22 cellular contexts compared by ENCODE assay signal in genomic region chr10:14378387-14378960, GRCh38. TPM values are rescaled to one million over a fixed set of nuclear protein-coding genes. Genes with fewer than 3 reads are reported as not detected.
A peak's percentile ranks its signal among the peaks of the same experiment; 100 is the strongest.
DNase-seq lines count a peak whose midpoint lies in the region; ATAC-seq and TF ChIP-seq lines count a peak whose summit lies in the region.
"Had no signal": no experiment of that assay in that cellular context is flagged by ENCODE, and none has a peak within 500 bp of the region (broad histone marks: within the 10 kb centered on the region; RNA-seq: fewer than 3 reads in every experiment).

No MANE protein-coding gene starts in this region.

- peak; percentile 39 for ATAC-seq in body of pancreas
- ATAC-seq in GM21576 (IDR thresholded peaks at IDR 0.05; ENCODE audit: unreplicated experiment), result no peak
- ATAC-seq: T-helper 17 cell had no signal

- H3K23ac ChIP-seq in trophoblast cell (ENCODE audit: low read length), result no peak overlapping the region

- H3K36me3 ChIP-seq in body of pancreas (replicated peaks in 1 of 2; ENCODE audit: insufficient read depth in 1 of 2, low read depth in 2 of 2) (no peaks in the 10 kb centered on the region), trophoblast cell (ENCODE audit: control insufficient read depth in 1 of 2, insufficient read depth in 2 of 2, low read length in 2 of 2) (no peaks in the 10 kb centered on the region)

- no peak overlapping the region for H3K18ac ChIP-seq in trophoblast cell (ENCODE audit: low read length)

- no peak overlapping the region for H3K9ac ChIP-seq in trophoblast cell (ENCODE audit: low read length)
- H3K9ac ChIP-seq: GM23248 had no signal

- no peak overlapping the region for H2BK120ac ChIP-seq in trophoblast cell (ENCODE audit: insufficient read depth, low read length, poor library complexity)

- intact Hi-C loops in body of pancreas (cut with DNase I), result no loop called here

- no peak overlapping the region for H2BK12ac ChIP-seq in trophoblast cell (ENCODE audit: low read length)

- no peak overlapping the region for H3K4me3 ChIP-seq in Jurkat, Clone E6-1 (ENCODE audit: low read length)
- H3K4me3 ChIP-seq in body of pancreas (no peak overlapping the region), trophoblast cell (ENCODE audit: low read depth, low read length) (no peak overlapping the region)
- H3K4me3 ChIP-seq: GM23248 had no signal

- H2AFZ ChIP-seq in trophoblast cell (ENCODE audit: insufficient read depth, low read length, poor library complexity), result no peak overlapping the region
- H2AFZ ChIP-seq: GM23248 had no signal

- H4K12ac ChIP-seq in trophoblast cell (ENCODE audit: low read depth, low read length), result no peak overlapping the region

- H4K91ac ChIP-seq in trophoblast cell (ENCODE audit: low read depth, low read length), result no peak overlapping the region

- no peak overlapping the region for H3K14ac ChIP-seq in trophoblast cell (ENCODE audit: low read length)

- no peak overlapping the region for H2AK5ac ChIP-seq in trophoblast cell (ENCODE audit: low read length)

- H3K4ac ChIP-seq in trophoblast cell (ENCODE audit: low read depth, low read length), result no peak overlapping the region

- H3K79me1 ChIP-seq in trophoblast cell (ENCODE audit: low read length), result peaks cover 27% of the 10 kb centered on the region

- H3K4me2 ChIP-seq in trophoblast cell (ENCODE audit: low read length), result no peak overlapping the region

- TF ChIP-seq POLR2A in body of pancreas (IDR thresholded peaks at IDR 0.05), result no peak

- DNase-seq in DMS53 (lab: John Stamatoyannopoulos, UW) (peak; percentile 57), DMS53 treated with DMSO at 0.1 percent for 48 hours (lab: John Stamatoyannopoulos, UW; ENCODE audit: unreplicated experiment) (no peak), body of pancreas (peak in 2 of 4 donors; percentile 15 to 23), trophoblast cell (no peak), GM20000 (ENCODE audit: low spot score) (no peak)
- DNase-seq in Jurkat, Clone E6-1 (ENCODE audit: low read depth, low spot score), result peak; percentile 25
- DNase-seq in activated naive CD4-positive, alpha-beta T cell (lab: John Stamatoyannopoulos, UW), result no peak
- DNase-seq: 8988T, C1 segment of cervical spinal cord, EL, GM23248, KG1, NCI-H1092 treated with DMSO at 0.1 percent for 48 hours, NCI-H1694 treated with DMSO at 0.1 percent for 48 hours, NCI-H2107, NCI-H2227 treated with DMSO at 0.1 percent for 48 hours, NCI-H524 treated with DMSO at 0.1 percent for 48 hours, OCI-M1, SHP77 treated with DMSO at 0.1 percent for 48 hours, T-helper 17 cell had no signal

- H2BK5ac ChIP-seq in trophoblast cell (ENCODE audit: low read depth, low read length, poor library complexity), result no peak overlapping the region

- H3K4me1 ChIP-seq in body of pancreas, result peaks cover 66% of the 10 kb centered on the region
- peaks cover 11 to 28% of the 10 kb centered on the region in 2 experiments for H3K4me1 ChIP-seq in trophoblast cell (ENCODE audit: control insufficient read depth in 1 of 2, insufficient read depth in 2 of 2, low read length in 2 of 2)

- H3K27me3 ChIP-seq in body of pancreas, result no peaks in the 10 kb centered on the region
- H3K27me3 ChIP-seq in trophoblast cell (ENCODE audit: insufficient read depth, low read length), result no peaks in the 10 kb centered on the region

- 74 to 77% methylated on average over 6 of the region's 6 CpGs for WGBS in body of pancreas, 2 donors
- WGBS in trophoblast cell (ENCODE audit: extremely low coverage, insufficient coverage, insufficient read length), result no CpG with 5 or more reads among the region's 6 CpGs

- H3K79me2 ChIP-seq in trophoblast cell (ENCODE audit: control insufficient read depth, insufficient read depth, low read length, poor library complexity), result peaks cover 2% of the 10 kb centered on the region

- H3K9me3 ChIP-seq in body of pancreas, result no peaks in the 10 kb centered on the region
- H3K9me3 ChIP-seq in trophoblast cell (ENCODE audit: insufficient read depth, low read depth, low read length), result no peaks in the 10 kb centered on the region

- H3K27ac ChIP-seq in body of pancreas (peak overlapping the region in 3 of 4 donors; percentile 29 to 75 (median 33)), trophoblast cell (ENCODE audit: low read depth, low read length) (peak overlapping the region; percentile 45)
- H3K27ac ChIP-seq: GM23248, HL-60 had no signal

- TF ChIP-seq CTCF in body of pancreas (IDR thresholded peaks at IDR 0.05) (no peak), GM20000 (IDR thresholded peaks at IDR 0.05; ENCODE audit: extremely low read depth, missing control alignments) (no peak)

- H4K8ac ChIP-seq in trophoblast cell (ENCODE audit: low read depth, low read length), result no peak overlapping the region

RNA-seq across cellular contexts. Expression of gene FRMD4A, which starts 47.8 kb away (rescaled TPM):
- 2.1 TPM for polyA plus RNA-seq in Jurkat, Clone E6-1 (2012; ENCODE audit: insufficient read depth, insufficient read length)
- total RNA-seq in body of pancreas, result 10 to 100 TPM; 18.9 to 46.1 TPM
- polyA plus RNA-seq in trophoblast cell (2013), result 137 and 153 TPM in 2 replicates

Comparison
In these comparisons a context has a peak if more than half of its experiments do, and no peak if none do; other contexts are left out.
1. DNase-seq: peak in DMS53 (single experiment) and Jurkat, Clone E6-1 (single experiment); none in DMS53 treated with DMSO at 0.1 percent for 48 hours (single experiment), trophoblast cell (0 of 2), GM20000 (single experiment) and activated naive CD4-positive, alpha-beta T cell (0 of 4).